ENCODE assay signal across 14 cellular contexts in genomic region chrX:3577551-3577950, GRCh38.
A peak's percentile ranks its signal among the peaks of the same experiment; 100 is the strongest.
DNase-seq lines count a peak whose midpoint lies in the region; TF ChIP-seq lines count a peak whose summit lies in the region.
"Had no signal": no experiment of that assay in that cellular context is flagged by ENCODE, and none has a peak within 500 bp of the region (broad histone marks: within the 10 kb centered on the region; RNA-seq: fewer than 3 reads in every experiment).

No MANE protein-coding gene starts in this region.

- H3K9me3 ChIP-seq in SJCRH30 (replicated peaks), result no peaks in the 10 kb centered on the region; the same call in 1 of the 2 replicates
- H3K9me3 ChIP-seq: HAP-1 had no signal

- no peak overlapping the region for H3K4me3 Mint-ChIP-seq in osteocyte (ENCODE audit: unreplicated experiment)
- H3K4me3 Mint-ChIP-seq: CD4-positive, CD25-positive, alpha-beta regulatory T cell had no signal

- DNase-seq in NCI-H748 (lab: John Stamatoyannopoulos, UW; ENCODE audit: unreplicated experiment), result peak; percentile 40
- no peak for DNase-seq in NCI-H748 treated with DMSO at 0.1 percent for 48 hours (lab: John Stamatoyannopoulos, UW)
- peak; percentile 63 for DNase-seq in NCI-H1694 treated with DMSO at 0.1 percent for 48 hours (lab: John Stamatoyannopoulos, UW)
- peak; percentile 54 to 82 for DNase-seq in SJCRH30
- no peak for DNase-seq in osteocyte (ENCODE audit: extremely low spot score, unreplicated experiment)
- DNase-seq in GDM1 (lab: John Stamatoyannopoulos, UW), result no peak
- no peak for DNase-seq in middle frontal gyrus (ENCODE audit: extremely low spot score, low spot score)
- no peak for DNase-seq in DMS153 treated with DMSO at 0.1 percent for 48 hours (lab: John Stamatoyannopoulos, UW; ENCODE audit: unreplicated experiment)
- DNase-seq: ACHN; CD4-positive, CD25-positive, alpha-beta regulatory T cell; DMS79 treated with DMSO at 0.1 percent for 48 hours; GOT3 had no signal

- no peaks in the 10 kb centered on the region for H3K27me3 Mint-ChIP-seq in osteocyte (ENCODE audit: unreplicated experiment)
- H3K27me3 Mint-ChIP-seq: CD4-positive, CD25-positive, alpha-beta regulatory T cell had no signal

- no peak for TF ChIP-seq CTCF in osteocyte (IDR thresholded peaks at IDR 0.05)

- peak overlapping the region; percentile 29 for H3K4me3 ChIP-seq in SJCRH30
- H3K4me3 ChIP-seq: BLaER1 treated with 17β-estradiol and CSF1 and Interleukin-3, amounts not matched to agents 10 nM and 100 nM; HAP-1 had no signal

- H3K27me3 ChIP-seq in SJCRH30, result no peaks in the 10 kb centered on the region
- H3K27me3 ChIP-seq: BLaER1 treated with 17β-estradiol and CSF1 and Interleukin-3, amounts not matched to agents 10 nM and 100 nM had no signal

- peaks cover 13% of the 10 kb centered on the region for H3K4me1 Mint-ChIP-seq in osteocyte (ENCODE audit: unreplicated experiment)
- H3K4me1 Mint-ChIP-seq: CD4-positive, CD25-positive, alpha-beta regulatory T cell had no signal

- no peaks in the 10 kb centered on the region for H3K36me3 Mint-ChIP-seq in osteocyte (ENCODE audit: unreplicated experiment)

- peaks cover 26% of the 10 kb centered on the region for H3K4me1 ChIP-seq in SJCRH30
- H3K4me1 ChIP-seq: BLaER1 treated with 17β-estradiol and CSF1 and Interleukin-3, amounts not matched to agents 10 nM and 100 nM had no signal

- peak overlapping the region; percentile 33 for H3K27ac Mint-ChIP-seq in osteocyte (ENCODE audit: unreplicated experiment)
- H3K27ac Mint-ChIP-seq: CD4-positive, CD25-positive, alpha-beta regulatory T cell had no signal

- H3K9me3 Mint-ChIP-seq in osteocyte (ENCODE audit: unreplicated experiment), result no peaks in the 10 kb centered on the region

- peak overlapping the region; percentile 98 for H3K27ac ChIP-seq in SJCRH30
- H3K27ac ChIP-seq: BLaER1 treated with 17β-estradiol and CSF1 and Interleukin-3, amounts not matched to agents 10 nM and 100 nM had no signal

- no peaks in the 10 kb centered on the region for H3K36me3 ChIP-seq in SJCRH30
- H3K36me3 ChIP-seq: HAP-1 had no signal

Comparison
In these comparisons a context has a peak if more than half of its experiments do, and no peak if none do; other contexts are left out.
1. DNase-seq: peak in NCI-H748 (single experiment), NCI-H1694 treated with DMSO at 0.1 percent for 48 hours (single experiment) and SJCRH30 (2 of 2); none in NCI-H748 treated with DMSO at 0.1 percent for 48 hours (single experiment), osteocyte (single experiment), GDM1 (single experiment), middle frontal gyrus (single experiment) and DMS153 treated with DMSO at 0.1 percent for 48 hours (single experiment).